In the genomic region with DNA sequence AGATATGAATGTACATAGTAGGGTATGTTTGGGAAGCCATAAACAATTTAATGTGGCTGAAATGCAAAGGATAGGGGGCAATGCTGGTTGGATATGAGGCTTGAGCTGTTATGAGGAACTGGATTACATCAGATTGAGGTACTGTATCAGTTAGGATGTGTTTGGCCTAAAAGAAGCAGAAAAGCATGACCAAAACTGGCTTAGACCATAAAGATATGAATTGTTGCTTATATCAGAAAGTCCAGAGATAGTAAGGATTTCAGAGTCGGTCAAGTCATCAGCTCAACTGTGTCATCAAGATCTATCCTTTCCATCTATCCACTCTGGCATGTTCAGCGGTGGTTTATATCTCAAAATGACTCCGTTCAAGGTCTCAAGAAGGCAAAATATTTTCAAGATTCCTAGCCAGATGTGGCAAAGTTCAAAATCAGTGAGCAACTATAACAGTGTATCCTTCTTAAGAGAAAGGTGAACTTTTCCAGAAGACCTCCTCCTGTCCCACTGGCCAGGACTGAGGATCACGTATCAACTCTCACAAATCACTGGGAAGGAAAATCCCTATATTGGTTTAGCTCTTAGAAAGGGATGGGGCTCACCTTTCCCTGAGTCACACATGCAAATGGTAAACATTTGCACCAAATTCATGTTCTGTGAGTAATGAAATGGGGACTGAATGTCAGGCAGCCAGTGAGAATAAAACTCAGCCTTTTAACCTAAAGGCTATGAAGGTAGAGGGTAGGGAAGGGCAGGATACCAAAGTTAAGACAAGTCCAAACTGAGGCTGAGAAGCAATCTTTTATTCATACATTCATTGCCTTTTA, we compare ENCODE assay signal across 17 cellular contexts.
"Had no signal": no experiment of that assay in that cellular context is flagged by ENCODE, and none has a peak within 500 bp of the region (broad histone marks: within the 10 kb centered on the region; RNA-seq: fewer than 3 reads in every experiment).

No MANE protein-coding gene starts in this region.

- ATAC-seq: activated T-cell treated with anti-CD3 and anti-CD28 coated beads, Interleukin-2, amount 50 U/mL, for 72 hours; effector memory CD8-positive, alpha-beta T cell; naive thymus-derived CD8-positive, alpha-beta T cell had no signal

- H3K4me3 ChIP-seq: left ventricle myocardium inferior, thyroid gland, vagina had no signal

- H3K4me1 ChIP-seq: left ventricle myocardium inferior, parathyroid adenoma, thyroid gland, vagina had no signal

- H3K36me3 ChIP-seq: brain microvascular endothelial cell, left ventricle myocardium inferior, thyroid gland, vagina had no signal

- H3K27ac ChIP-seq: brain microvascular endothelial cell, left ventricle myocardium inferior, parathyroid adenoma, thyroid gland, vagina had no signal

- H3K9me3 ChIP-seq: left ventricle myocardium inferior, thyroid gland, vagina had no signal

- H3K79me2 ChIP-seq: parathyroid adenoma had no signal

- H2AFZ ChIP-seq: parathyroid adenoma had no signal

- DNase-seq: activated CD4-positive, alpha-beta T cell treated with anti-CD3 and anti-CD28 coated beads, Interleukin-2, amount 10 ng/mL, durations not matched to agents 7 days and 5 days; activated CD8-positive, alpha-beta memory T cell treated with anti-CD3 and anti-CD28 coated beads, Interleukin-2, amount 50 U/mL, for 48 hours; activated gamma-delta T cell; activated naive CD8-positive, alpha-beta T cell treated with anti-CD3 and anti-CD28 coated beads for 36 hours; activated T-cell treated with anti-CD3 and anti-CD28 coated beads, Interleukin-2, amount 50 U/mL, for 72 hours; anterior cingulate cortex; brain microvascular endothelial cell; dermis blood vessel endothelial cell; effector memory CD8-positive, alpha-beta T cell; erythroblast; islet precursor cell; left ventricle myocardium inferior; naive thymus-derived CD8-positive, alpha-beta T cell; stimulated activated CD4-positive, alpha-beta T cell treated with anti-CD3 and anti-CD28 coated beads, Interleukin-2, amount 100 ng/mL, for 48 hours; thyroid gland had no signal

- H3K9ac ChIP-seq: parathyroid adenoma had no signal

- H3K27me3 ChIP-seq: brain microvascular endothelial cell, thyroid gland, vagina had no signal
